ENCODE assay signal across 1 cellular context in genomic region chr14:91193069-91193468, GRCh38.
TF ChIP-seq lines count a peak whose summit lies in the region.

No MANE protein-coding gene starts in this region.

TF ChIP-seq in WTC11, 78 proteins besides CTCF, POLR2A, EP300 and RAD21 (continued from another document):
- TF ChIP-seq FOXP1 (CRISPR knock-in tag; IDR thresholded peaks at IDR 0.05; ENCODE audit: borderline replicate concordance) (no peak), TCF7 (CRISPR knock-in tag; IDR thresholded peaks at IDR 0.05; ENCODE audit: low read depth) (no peak), USF2 (CRISPR knock-in tag; IDR thresholded peaks at IDR 0.05) (no peak), MYBL2 (CRISPR knock-in tag; IDR thresholded peaks at IDR 0.05) (no peak), ZNF671 (CRISPR knock-in tag; IDR thresholded peaks at IDR 0.05) (no peak), OVOL2 (CRISPR knock-in tag; IDR thresholded peaks at IDR 0.05; ENCODE audit: borderline replicate concordance) (no peak), KAT7 (CRISPR knock-in tag; IDR thresholded peaks at IDR 0.05; ENCODE audit: borderline replicate concordance) (no peak), EMX1 (CRISPR knock-in tag; IDR thresholded peaks at IDR 0.05) (no peak)
